1 cellular context compared by ENCODE assay signal in genomic region chr15:52179278-52180195, GRCh38.
TF ChIP-seq lines count a peak whose summit lies in the region.

No MANE protein-coding gene starts in this region.

TF ChIP-seq in HepG2, 621 proteins besides CTCF, POLR2A, EP300 and RAD21 (continued from another document and continues in another):
- no peak for TF ChIP-seq BCLAF1 (IDR thresholded peaks at IDR 0.05)
- TF ChIP-seq FOXM1 (CRISPR knock-in tag; IDR thresholded peaks at IDR 0.05) = 0 out of 2 replicates have a peak, but pooled peaks have one; percentile 12
- peak; percentile 51; the same call in 1 of the 2 replicates for TF ChIP-seq ZNF672 (CRISPR knock-in tag; IDR thresholded peaks at IDR 0.05)
- no peak for TF ChIP-seq EED (CRISPR knock-in tag; IDR thresholded peaks at IDR 0.05)
- 0 out of 2 replicates have a peak, but pooled peaks have one; percentile 57 for TF ChIP-seq ZBTB46 (CRISPR knock-in tag; IDR thresholded peaks at IDR 0.05; ENCODE audit: borderline replicate concordance)
- TF ChIP-seq TGIF2 (CRISPR knock-in tag; IDR thresholded peaks at IDR 0.05) = peak; percentile 27; the same call in 1 of the 2 replicates
- TF ChIP-seq ZNF652 (CRISPR knock-in tag; IDR thresholded peaks at IDR 0.05; ENCODE audit: borderline replicate concordance, low read depth) = no peak
- TF ChIP-seq TAF1 (CRISPR knock-in tag; IDR thresholded peaks at IDR 0.05) = peak; percentile 64; the same call in 1 of the 2 replicates
- TF ChIP-seq POLR2AphosphoS5 (IDR thresholded peaks at IDR 0.05; ENCODE audit: low read depth, low read length) = peak; percentile 52; the same call in 1 of the 2 replicates
- no peak for TF ChIP-seq ZBTB4 (CRISPR knock-in tag; IDR thresholded peaks at IDR 0.05; ENCODE audit: borderline replicate concordance)
- TF ChIP-seq ZNF362 (CRISPR knock-in tag; IDR thresholded peaks at IDR 0.05; ENCODE audit: borderline replicate concordance) = peak; percentile 12; the same call in 1 of the 2 replicates
- peak; percentile 74; the same call in 1 of the 2 replicates for TF ChIP-seq ARNT2 (CRISPR knock-in tag; IDR thresholded peaks at IDR 0.05; ENCODE audit: low read depth)
- peak; percentile 17; the same call in 1 of the 2 replicates for TF ChIP-seq ZNF143 (CRISPR knock-in tag; IDR thresholded peaks at IDR 0.05)
- TF ChIP-seq KMT2B (CRISPR knock-in tag; IDR thresholded peaks at IDR 0.05) = peak; percentile 73; the same call in 1 of the 2 replicates
- peak; percentile 22; the same call in 1 of the 2 replicates for TF ChIP-seq ZMYM4 (CRISPR knock-in tag; IDR thresholded peaks at IDR 0.05)
- 0 out of 2 replicates have a peak, but pooled peaks have one; percentile 40 for TF ChIP-seq MAZ (IDR thresholded peaks at IDR 0.05; ENCODE audit: borderline replicate concordance, low read depth, low read length)
- TF ChIP-seq MAZ (CRISPR knock-in tag; IDR thresholded peaks at IDR 0.05; ENCODE audit: low read depth) = peak; percentile 84
- 0 out of 2 replicates have a peak, but pooled peaks have one; percentile 7 for TF ChIP-seq NRL (CRISPR knock-in tag; IDR thresholded peaks at IDR 0.05; ENCODE audit: borderline replicate concordance)
- TF ChIP-seq SPEN (CRISPR knock-in tag; IDR thresholded peaks at IDR 0.05; ENCODE audit: low read depth) = peak; percentile 71; the same call in 1 of the 2 replicates
- TF ChIP-seq ZNF761 (CRISPR knock-in tag; conservative IDR thresholded peaks at IDR 0.05) = 0 out of 2 replicates have a peak, but pooled peaks have one; percentile 80
- peak; percentile 68 for TF ChIP-seq SP4 (CRISPR knock-in tag; IDR thresholded peaks at IDR 0.05)
- TF ChIP-seq ZNF800 (CRISPR knock-in tag; IDR thresholded peaks at IDR 0.05) = peak; percentile 73; the same call in 1 of the 2 replicates
- 0 out of 2 replicates have a peak, but pooled peaks have one; percentile 24 for TF ChIP-seq HOXA5 (CRISPR knock-in tag; IDR thresholded peaks at IDR 0.05)
- TF ChIP-seq SALL2 (CRISPR knock-in tag; IDR thresholded peaks at IDR 0.05) = peak; percentile 87
- TF ChIP-seq CREB3 (CRISPR knock-in tag; IDR thresholded peaks at IDR 0.05) = no peak
- TF ChIP-seq NFE2 (CRISPR knock-in tag; IDR thresholded peaks at IDR 0.05) = no peak
- no peak for TF ChIP-seq ZNF766 (CRISPR knock-in tag; IDR thresholded peaks at IDR 0.05; ENCODE audit: borderline replicate concordance)
- peak; percentile 61; the same call in 1 of the 2 replicates for TF ChIP-seq ZNF563 (CRISPR knock-in tag; IDR thresholded peaks at IDR 0.05)
- peak; percentile 29; the same call in 1 of the 2 replicates for TF ChIP-seq ATF2 (CRISPR knock-in tag; IDR thresholded peaks at IDR 0.05)
- TF ChIP-seq HNF1A (IDR thresholded peaks at IDR 0.05; ENCODE audit: low read depth) = no peak
- TF ChIP-seq HNF1A (CRISPR knock-in tag; IDR thresholded peaks at IDR 0.05; ENCODE audit: borderline replicate concordance) = no peak
- no peak for TF ChIP-seq RFX3 (CRISPR knock-in tag; IDR thresholded peaks at IDR 0.05)
- TF ChIP-seq ZNF556 (CRISPR knock-in tag; IDR thresholded peaks at IDR 0.05; ENCODE audit: borderline replicate concordance) = peak; percentile 47; the same call in 1 of the 2 replicates
